8 cellular contexts compared by ENCODE assay signal in genomic region chr12:101407054-101407437, GRCh38. TPM values are rescaled to one million over a fixed set of nuclear protein-coding genes. Genes with fewer than 3 reads are reported as not detected.
DNase-seq lines count a peak whose midpoint lies in the region; ATAC-seq and TF ChIP-seq lines count a peak whose summit lies in the region.

No MANE protein-coding gene starts in this region.

- peak overlapping the region; percentile 85 for H3K9ac ChIP-seq in fibroblast of lung (ENCODE audit: insufficient read depth, low read length)

- intact Hi-C loops in ovary (cut with DNase I) = no loop called here

- no peak for TF ChIP-seq POLR2A in ovary (IDR thresholded peaks at IDR 0.05)

- TF ChIP-seq EP300 in ovary (IDR thresholded peaks at IDR 0.05) = no peak

- H3K79me2 ChIP-seq in fibroblast of lung (ENCODE audit: control insufficient read depth, insufficient read depth, low read length) = peaks cover 44% of the 10 kb centered on the region

- H3K27me3 ChIP-seq in AG04450 (ENCODE audit: control insufficient read depth, insufficient read depth, low read length) (no peaks in the 10 kb centered on the region), fibroblast of lung (ENCODE audit: control insufficient read depth, insufficient read depth, low read length) (no peaks in the 10 kb centered on the region), ovary (no peaks in the 10 kb centered on the region)

- peak; percentile 6 for DNase-seq in AG04450 (ENCODE audit: low read depth, low spot score)
- no peak for DNase-seq in fibroblast of lung (ENCODE audit: low read depth in 2 of 2)
- no peak for DNase-seq in ovary
- DNase-seq in SHP77 (lab: John Stamatoyannopoulos, UW) = no peak
- no peak for DNase-seq in NCI-H774 (lab: John Stamatoyannopoulos, UW)

- ATAC-seq in GM19025 (IDR thresholded peaks at IDR 0.05; ENCODE audit: low read depth, unreplicated experiment) (peak; percentile 10), HG03342 (IDR thresholded peaks at IDR 0.05; ENCODE audit: unreplicated experiment) (peak; percentile 19)

- H3K36me3 ChIP-seq in fibroblast of lung (ENCODE audit: control insufficient read depth, insufficient read depth, low read length) (no peaks in the 10 kb centered on the region), ovary (no peaks in the 10 kb centered on the region)

- H3K4me1 ChIP-seq in fibroblast of lung (ENCODE audit: control insufficient read depth, extremely low read depth, insufficient read depth, low read length) (no peaks in the 10 kb centered on the region), ovary (ENCODE audit: insufficient read depth) (peaks cover 3% of the 10 kb centered on the region)

- H3K4me3 ChIP-seq in AG04450 (ENCODE audit: low read depth, low read length) = peak overlapping the region; percentile 90
- peak overlapping the region; percentile 92 for H3K4me3 ChIP-seq in WI38 (ENCODE audit: low read depth, low read length)
- peak overlapping the region; percentile 65 to 95 (median 83) for H3K4me3 ChIP-seq in fibroblast of lung (replicated peaks in 1 of 4; ENCODE audit: control extremely low read depth in 1 of 4, insufficient read depth in 1 of 4, low read depth in 3 of 4, low read length in 4 of 4)
- peak overlapping the region; percentile 72 for H3K4me3 ChIP-seq in ovary

- peak overlapping the region; percentile 69 for H2AFZ ChIP-seq in fibroblast of lung (ENCODE audit: low read length)

- peak overlapping the region; percentile 96 for H3K27ac ChIP-seq in AG04450 (ENCODE audit: low read depth, low read length)
- peak overlapping the region; percentile 92 for H3K27ac ChIP-seq in fibroblast of lung (ENCODE audit: insufficient read depth, low read length)
- peak overlapping the region; percentile 25 to 90 for H3K27ac ChIP-seq in ovary

- no peaks in the 10 kb centered on the region for H4K20me1 ChIP-seq in fibroblast of lung (ENCODE audit: control insufficient read depth, extremely low read depth, insufficient read depth, low read length)

- POLR2A ChIA-PET in AG04450 (lab: Yijun Ruan, JAX) = interaction anchor here (0.6 to 1.4 kb wide), 4 partner anchors 112 to 655 kb away, joined by 3 read pairs; partner anchors contain the start of genes CHPT1 and WASHC3

- CTCF ChIA-PET in AG04450 (lab: Charles Lee) = interaction anchor here (0.5 to 1.9 kb wide), 2 partner anchors 424 to 1381 kb away, joined by 3 to 5 read pairs; no protein-coding TSS in a partner anchor

- H3K9me3 ChIP-seq in AG04450 (ENCODE audit: control insufficient read depth, insufficient read depth, low read length) = no peaks in the 10 kb centered on the region
- no peaks in the 10 kb centered on the region for H3K9me3 ChIP-seq in fibroblast of lung (ENCODE audit: control insufficient read depth, insufficient read depth, low read depth, low read length)
- no peaks in the 10 kb centered on the region for H3K9me3 ChIP-seq in ovary

- TF ChIP-seq CTCF in AG04450 (IDR thresholded peaks at IDR 0.05; ENCODE audit: low read depth, low read length) (no peak), WI38 (IDR thresholded peaks at IDR 0.05; ENCODE audit: low read depth, low read length) (no peak), fibroblast of lung (conservative IDR thresholded peaks at IDR 0.05 in 1 of 2, IDR thresholded peaks at IDR 0.05 in 1 of 2; ENCODE audit: low read depth in 1 of 2, low read length in 2 of 2) (no peak), ovary (IDR thresholded peaks at IDR 0.05) (no peak)

- H3K4me2 ChIP-seq in fibroblast of lung (ENCODE audit: extremely low read depth, insufficient read depth, low read length) = peak overlapping the region; percentile 88

- WGBS in ovary, 3 donors = 0 to 1% (median 0%) methylated on average over 18 of the region's 18 CpGs

RNA-seq across cellular contexts. Expression of gene ARL1, which starts 0.5 kb away (rescaled TPM):
- polyA plus RNA-seq in AG04450 (2011; rRNA removed) = 171 and 204 TPM in 2 replicates
- polyA minus RNA-seq in AG04450 (2011; rRNA and poly(A)+ RNA removed) = 73.8 and 131 TPM in 2 replicates
- total RNA-seq in fibroblast of lung = 76.3 and 92.6 TPM in 2 replicates
- polyA plus RNA-seq in fibroblast of lung = 115 and 147 TPM in 2 replicates
- 102 and 129 TPM in 2 replicates for polyA plus RNA-seq in fibroblast of lung (2012)
- polyA minus RNA-seq in fibroblast of lung (ENCODE audit: low replicate concordance) = 7.2 and 10.8 TPM in 2 replicates
- 100 to 1,000 TPM in 3 of 7 donors, 10 to 100 TPM in 4; 44.8 to 115 (median 87.3) TPM for total RNA-seq in ovary
- polyA plus RNA-seq in ovary = 100 to 1,000 TPM in 1 of 2 donors, 10 to 100 TPM in 1; 41.2 to 129 TPM
